ENCODE assay signal across 1 cellular context in the genomic region with DNA sequence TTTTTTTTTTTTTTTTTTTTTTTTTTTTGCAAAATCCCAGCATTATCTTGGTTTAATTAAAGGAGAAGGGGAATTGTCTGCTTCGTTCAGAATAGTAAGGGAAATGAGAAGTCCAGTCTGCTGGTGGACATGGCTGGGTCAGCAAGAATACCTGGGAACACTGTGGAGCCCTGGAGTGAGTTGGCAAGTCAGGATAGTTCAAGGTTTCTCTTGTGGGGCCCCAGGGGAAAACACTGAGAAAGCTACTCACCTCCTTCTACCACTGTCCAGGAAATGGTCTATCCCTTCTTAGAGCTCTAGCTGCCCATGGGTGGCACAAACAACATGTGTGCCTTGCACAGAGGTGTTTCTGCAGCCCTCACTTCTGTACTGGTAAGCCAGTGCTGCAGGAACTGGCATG.
TF ChIP-seq lines count a peak whose summit lies in the region.

No MANE protein-coding gene starts in this region.

TF ChIP-seq in SK-N-SH treated with all-trans-retinoic acid at 6 μM for 48 hours, 23 proteins besides CTCF, POLR2A, EP300 and RAD21 (continued from another document):
- TF ChIP-seq ISL1 (CRISPR knock-in tag; IDR thresholded peaks at IDR 0.05) = no peak
- TF ChIP-seq, protein P1, sequence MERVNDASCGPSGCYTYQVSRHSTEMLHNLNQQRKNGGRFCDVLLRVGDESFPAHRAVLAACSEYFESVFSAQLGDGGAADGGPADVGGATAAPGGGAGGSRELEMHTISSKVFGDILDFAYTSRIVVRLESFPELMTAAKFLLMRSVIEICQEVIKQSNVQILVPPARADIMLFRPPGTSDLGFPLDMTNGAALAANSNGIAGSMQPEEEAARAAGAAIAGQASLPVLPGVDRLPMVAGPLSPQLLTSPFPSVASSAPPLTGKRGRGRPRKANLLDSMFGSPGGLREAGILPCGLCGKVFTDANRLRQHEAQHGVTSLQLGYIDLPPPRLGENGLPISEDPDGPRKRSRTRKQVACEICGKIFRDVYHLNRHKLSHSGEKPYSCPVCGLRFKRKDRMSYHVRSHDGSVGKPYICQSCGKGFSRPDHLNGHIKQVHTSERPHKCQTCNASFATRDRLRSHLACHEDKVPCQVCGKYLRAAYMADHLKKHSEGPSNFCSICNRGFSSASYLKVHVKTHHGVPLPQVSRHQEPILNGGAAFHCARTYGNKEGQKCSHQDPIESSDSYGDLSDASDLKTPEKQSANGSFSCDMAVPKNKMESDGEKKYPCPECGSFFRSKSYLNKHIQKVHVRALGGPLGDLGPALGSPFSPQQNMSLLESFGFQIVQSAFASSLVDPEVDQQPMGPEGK (CRISPR knock-in tag; IDR thresholded peaks at IDR 0.05; ENCODE audit: borderline replicate concordance) = no peak
- TF ChIP-seq BACH2 (CRISPR knock-in tag; IDR thresholded peaks at IDR 0.05; ENCODE audit: borderline replicate concordance) = no peak
- no peak for TF ChIP-seq ZFP30 (CRISPR knock-in tag; IDR thresholded peaks at IDR 0.05)
- TF ChIP-seq ZNF8 (CRISPR knock-in tag; IDR thresholded peaks at IDR 0.05) = no peak
- no peak for TF ChIP-seq ESRRG (CRISPR knock-in tag; IDR thresholded peaks at IDR 0.05)
- no peak for TF ChIP-seq ZNF565 (CRISPR knock-in tag; conservative IDR thresholded peaks at IDR 0.05; ENCODE audit: low read depth)
- no peak for TF ChIP-seq TOX (CRISPR knock-in tag; IDR thresholded peaks at IDR 0.05; ENCODE audit: borderline replicate concordance)
